2 cellular contexts compared by ENCODE assay signal in the genomic region with DNA sequence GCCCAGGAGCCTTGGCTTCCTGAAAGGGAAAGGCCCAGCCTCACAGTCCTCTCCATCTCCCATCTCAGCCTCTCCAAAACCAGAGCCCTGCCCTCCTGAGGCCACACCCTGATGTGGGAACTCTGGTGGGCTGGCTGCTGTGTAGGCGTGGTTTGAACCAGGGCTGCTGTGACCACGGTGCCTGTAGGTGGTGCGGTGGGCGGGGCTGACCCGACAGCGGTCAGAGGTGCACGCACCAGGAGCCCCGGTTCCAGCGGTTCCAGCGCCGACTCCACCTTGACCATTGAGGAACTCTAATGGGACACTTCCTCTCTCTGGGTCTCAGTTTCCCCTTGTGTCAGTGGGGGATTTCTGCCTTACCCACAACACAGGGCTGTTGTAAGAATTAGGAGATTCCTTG.
TF ChIP-seq lines count a peak whose summit lies in the region.

No MANE protein-coding gene starts in this region.

TF ChIP-seq in HCT116, 20 proteins besides CTCF, POLR2A, EP300 and RAD21:
- TF ChIP-seq ZFX (IDR thresholded peaks at IDR 0.05), result no peak
- no peak for TF ChIP-seq JUND (IDR thresholded peaks at IDR 0.05)
- TF ChIP-seq FOSL1 (IDR thresholded peaks at IDR 0.05; ENCODE audit: low read depth), result no peak
- no peak for TF ChIP-seq CBX3 (IDR thresholded peaks at IDR 0.05; ENCODE audit: low read depth)
- TF ChIP-seq SP1 (IDR thresholded peaks at IDR 0.05; ENCODE audit: low read depth), result no peak
- no peak for TF ChIP-seq ZNF274 (IDR thresholded peaks at IDR 0.05; ENCODE audit: low read depth, low read length)
- TF ChIP-seq TCF7L2 (IDR thresholded peaks at IDR 0.05; ENCODE audit: borderline replicate concordance, extremely low read depth, insufficient read depth, insufficient read length), result no peak
- TF ChIP-seq, protein P1, sequence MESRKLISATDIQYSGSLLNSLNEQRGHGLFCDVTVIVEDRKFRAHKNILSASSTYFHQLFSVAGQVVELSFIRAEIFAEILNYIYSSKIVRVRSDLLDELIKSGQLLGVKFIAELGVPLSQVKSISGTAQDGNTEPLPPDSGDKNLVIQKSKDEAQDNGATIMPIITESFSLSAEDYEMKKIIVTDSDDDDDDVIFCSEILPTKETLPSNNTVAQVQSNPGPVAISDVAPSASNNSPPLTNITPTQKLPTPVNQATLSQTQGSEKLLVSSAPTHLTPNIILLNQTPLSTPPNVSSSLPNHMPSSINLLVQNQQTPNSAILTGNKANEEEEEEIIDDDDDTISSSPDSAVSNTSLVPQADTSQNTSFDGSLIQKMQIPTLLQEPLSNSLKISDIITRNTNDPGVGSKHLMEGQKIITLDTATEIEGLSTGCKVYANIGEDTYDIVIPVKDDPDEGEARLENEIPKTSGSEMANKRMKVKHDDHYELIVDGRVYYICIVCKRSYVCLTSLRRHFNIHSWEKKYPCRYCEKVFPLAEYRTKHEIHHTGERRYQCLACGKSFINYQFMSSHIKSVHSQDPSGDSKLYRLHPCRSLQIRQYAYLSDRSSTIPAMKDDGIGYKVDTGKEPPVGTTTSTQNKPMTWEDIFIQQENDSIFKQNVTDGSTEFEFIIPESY (IDR thresholded peaks at IDR 0.05; ENCODE audit: extremely low read depth, insufficient replicate concordance, low read length), result no peak
- TF ChIP-seq ATF3 (IDR thresholded peaks at IDR 0.05), result no peak
- TF ChIP-seq CEBPB (IDR thresholded peaks at IDR 0.05; ENCODE audit: low read depth), result no peak

TF ChIP-seq in GM12878, 131 proteins besides CTCF, POLR2A, EP300 and RAD21:
- TF ChIP-seq STAT3 (IDR thresholded peaks at IDR 0.05; ENCODE audit: low read depth, low read length) (no peak), RCOR1 (conservative IDR thresholded peaks at IDR 0.05; ENCODE audit: low read depth, low read length) (no peak), MTA2 (IDR thresholded peaks at IDR 0.05; ENCODE audit: low read depth) (no peak), KLF5 (IDR thresholded peaks at IDR 0.05; ENCODE audit: partially characterized antibody) (no peak), NRF1 (conservative IDR thresholded peaks at IDR 0.05; ENCODE audit: low read depth, low read length) (no peak), DPF2 (IDR thresholded peaks at IDR 0.05) (no peak), E2F4 (IDR thresholded peaks at IDR 0.05; ENCODE audit: low read depth, low read length) (no peak), NR2C2 (IDR thresholded peaks at IDR 0.05; ENCODE audit: borderline replicate concordance, control insufficient read depth, insufficient read length, low read depth) (no peak), CBX5 (IDR thresholded peaks at IDR 0.05; ENCODE audit: low read depth) (no peak), ETV6 (conservative IDR thresholded peaks at IDR 0.05 in 1 of 2, IDR thresholded peaks at IDR 0.05 in 1 of 2; ENCODE audit: borderline replicate concordance in 1 of 2, low read depth in 1 of 2) (no peak), RFX5 (IDR thresholded peaks at IDR 0.05; ENCODE audit: low read depth, low read length) (no peak), ZNF274 (IDR thresholded peaks at IDR 0.05; ENCODE audit: insufficient read depth, insufficient read length) (no peak), POLR2AphosphoS5 (IDR thresholded peaks at IDR 0.05; ENCODE audit: low read length) (no peak)
